11 cellular contexts compared by ENCODE assay signal in the genomic region with DNA sequence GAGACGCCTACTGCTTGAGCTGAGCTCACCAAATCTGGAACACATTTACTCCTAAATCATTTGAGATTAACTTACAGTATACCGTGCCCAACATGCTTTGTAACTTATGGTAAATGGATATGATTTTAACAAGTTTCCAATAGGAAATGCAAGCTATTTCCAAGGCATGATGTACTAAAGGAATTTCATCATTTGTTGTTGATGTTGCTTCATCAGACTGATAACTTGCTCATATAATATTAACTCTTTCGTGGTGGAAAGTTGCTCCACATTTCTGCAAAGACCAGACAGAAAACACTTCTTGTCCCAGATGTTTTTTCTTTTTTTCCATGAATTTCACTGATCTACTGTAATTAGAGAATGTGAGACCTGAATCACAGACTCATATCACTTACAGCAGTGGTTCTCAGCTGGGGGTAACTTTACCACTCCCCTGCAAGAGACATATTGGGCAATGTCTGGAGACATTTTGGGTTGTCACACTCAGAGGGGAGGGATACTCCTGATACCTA.
DNase-seq lines count a peak whose midpoint lies in the region; ATAC-seq and TF ChIP-seq lines count a peak whose summit lies in the region.
"Had no signal": no experiment of that assay in that cellular context is flagged by ENCODE, and none has a peak within 500 bp of the region (broad histone marks: within the 10 kb centered on the region; RNA-seq: fewer than 3 reads in every experiment).

No MANE protein-coding gene starts in this region.

- H3K4me1 Mint-ChIP-seq in activated naive CD8-positive, alpha-beta T cell treated with anti-CD3 and anti-CD28 coated beads, Interleukin-2, amount 50 U/mL, for 24 hours = peaks cover 95% of the 10 kb centered on the region
- H3K4me1 Mint-ChIP-seq in immature natural killer cell = peaks cover 90 to 95% of the 10 kb centered on the region in 2 donors

- TF ChIP-seq CTCF in uterus (IDR thresholded peaks at IDR 0.05) (no peak), spleen (IDR thresholded peaks at IDR 0.05 in 8 of 11, conservative IDR thresholded peaks at IDR 0.05 in 3 of 11) (no peak)

- peak overlapping the region; percentile 48 for H3K27ac Mint-ChIP-seq in activated naive CD8-positive, alpha-beta T cell treated with anti-CD3 and anti-CD28 coated beads, Interleukin-2, amount 50 U/mL, for 24 hours
- H3K27ac Mint-ChIP-seq in immature natural killer cell = peak overlapping the region; percentile 90 to 100 (median 98)

- no peak overlapping the region for H3K4me3 Mint-ChIP-seq in activated naive CD8-positive, alpha-beta T cell treated with anti-CD3 and anti-CD28 coated beads, Interleukin-2, amount 50 U/mL, for 24 hours
- H3K4me3 Mint-ChIP-seq in immature natural killer cell = peak overlapping the region; percentile 27 to 61 (median 53)

- peaks cover 79% of the 10 kb centered on the region for H3K36me3 Mint-ChIP-seq in activated naive CD8-positive, alpha-beta T cell treated with anti-CD3 and anti-CD28 coated beads, Interleukin-2, amount 50 U/mL, for 24 hours (ENCODE audit: low read depth)
- H3K36me3 Mint-ChIP-seq in immature natural killer cell = peaks cover 36 to 54% (median 40%) of the 10 kb centered on the region in 3 donors

- DNase-seq in Right ventricle myocardium superior (no peak), cardiac septum (ENCODE audit: low spot score) (no peak), immature natural killer cell (no peak), aorta (no peak), uterus (no peak), spleen (no peak)
- no peak for DNase-seq in activated naive CD8-positive, alpha-beta T cell treated with anti-CD3 and anti-CD28 coated beads, Interleukin-2, amount 50 U/mL, for 24 hours
- DNase-seq: C1 segment of cervical spinal cord, NCI-H1436 treated with DMSO at 0.1 percent for 48 hours had no signal

- H3K9me3 Mint-ChIP-seq in activated naive CD8-positive, alpha-beta T cell treated with anti-CD3 and anti-CD28 coated beads, Interleukin-2, amount 50 U/mL, for 24 hours = no peaks in the 10 kb centered on the region
- no peaks in the 10 kb centered on the region for H3K9me3 Mint-ChIP-seq in immature natural killer cell

- H3K27ac ChIP-seq in aorta (ENCODE audit: low read depth in 1 of 2, low read length in 2 of 2) (no peak overlapping the region), uterus (peak overlapping the region in 1 of 2 donors; percentile 50), spleen (peak overlapping the region in 4 of 8 donors; percentile 40 to 59 (median 54))
- H3K27ac ChIP-seq: colonic mucosa had no signal

- 23 to 52% methylated on average over 3 of the region's 3 CpGs for WGBS in aorta, 2 donors
- 62 to 83% (median 72%) methylated on average over 3 of the region's 3 CpGs for WGBS in spleen, 5 donors

- H3K27me3 Mint-ChIP-seq in activated naive CD8-positive, alpha-beta T cell treated with anti-CD3 and anti-CD28 coated beads, Interleukin-2, amount 50 U/mL, for 24 hours = no peaks in the 10 kb centered on the region
- peaks cover 8 to 12% (median 11%) of the 10 kb centered on the region in 3 donors for H3K27me3 Mint-ChIP-seq in immature natural killer cell (ENCODE audit: low read depth in 3 of 3)

- intact Hi-C loops in Right ventricle myocardium superior (cut with DNase I) (no loop called here), cardiac septum (cut with DNase I) (no loop called here), aorta (cut with DNase I) (no loop called here), uterus (cut with DNase I; ENCODE audit: low total_unique reads) (no loop called here), spleen (cut with DNase I; ENCODE audit: low total_unique reads) (loop anchor here (10.0 kb wide), 1 partner anchor 153 kb away; the partner anchor contains the start of gene FYN)

- ATAC-seq in Right ventricle myocardium superior (ENCODE audit: poor library complexity) (peak; percentile 36), aorta (ENCODE audit: low FRiP score) (peak; percentile 37), HG03354 (IDR thresholded peaks at IDR 0.05; ENCODE audit: poor library complexity, severe bottlenecking, unreplicated experiment) (no peak)
- no peak for ATAC-seq in activated naive CD8-positive, alpha-beta T cell treated with anti-CD3 and anti-CD28 coated beads, Interleukin-2, amount 50 U/mL, for 24 hours

- H3K36me3 ChIP-seq in aorta (ENCODE audit: control insufficient read depth in 1 of 2, insufficient read depth in 2 of 2, low read length in 1 of 2) (no peaks in the 10 kb centered on the region), uterus (no peaks in the 10 kb centered on the region), spleen (peaks cover 0 to 51% (median 14%) of the 10 kb centered on the region in 6 donors)
- H3K36me3 ChIP-seq: colonic mucosa had no signal

- no peaks in the 10 kb centered on the region for H3K27me3 ChIP-seq in aorta (ENCODE audit: control insufficient read depth in 1 of 2, insufficient read depth in 2 of 2, low read length in 1 of 2)
- H3K27me3 ChIP-seq in uterus = no peaks in the 10 kb centered on the region
- no peaks in the 10 kb centered on the region for H3K27me3 ChIP-seq in spleen (replicated peaks in 1 of 7)
- H3K27me3 ChIP-seq: colonic mucosa had no signal

- TF ChIP-seq POLR2A in uterus (IDR thresholded peaks at IDR 0.05) (no peak), spleen (IDR thresholded peaks at IDR 0.05) (no peak)

- H3K4me1 ChIP-seq in aorta (ENCODE audit: control insufficient read depth in 1 of 2, insufficient read depth in 2 of 2, low read length in 2 of 2) = no peaks in the 10 kb centered on the region
- peaks cover 3 to 7% of the 10 kb centered on the region in 2 donors for H3K4me1 ChIP-seq in uterus
- H3K4me1 ChIP-seq in spleen = peaks cover 26 to 88% (median 57%) of the 10 kb centered on the region in 6 donors
- H3K4me1 ChIP-seq: colonic mucosa had no signal

- H3K4me3 ChIP-seq in aorta (ENCODE audit: low read length in 2 of 2) (no peak overlapping the region), uterus (no peak overlapping the region), spleen (no peak overlapping the region)
- H3K4me3 ChIP-seq: colonic mucosa had no signal

- H3K9me3 ChIP-seq in aorta (ENCODE audit: control insufficient read depth, low read length) (no peaks in the 10 kb centered on the region), uterus (no peaks in the 10 kb centered on the region), spleen (no peaks in the 10 kb centered on the region)
- H3K9me3 ChIP-seq: colonic mucosa had no signal

Comparison
In these comparisons a context has a peak if more than half of its experiments do, and no peak if none do; other contexts are left out.
1. ATAC-seq: peak in Right ventricle myocardium superior (single experiment) and aorta (single experiment); none in activated naive CD8-positive, alpha-beta T cell treated with anti-CD3 and anti-CD28 coated beads, Interleukin-2, amount 50 U/mL, for 24 hours (single experiment) and HG03354 (single experiment).